Comparison of ENCODE assay signal across 1 cellular context in genomic region chr3:130111865-130112650, GRCh38.
A peak's percentile ranks its signal among the peaks of the same experiment; 100 is the strongest.
TF ChIP-seq lines count a peak whose summit lies in the region.
"Not testable (repeated sequence)": the region's sequence is repeated elsewhere in the genome, so short reads cannot be mapped to it uniquely, and the experiment has no call there.

No MANE protein-coding gene starts in this region.

TF ChIP-seq in K562, 482 proteins besides CTCF, POLR2A, EP300 and RAD21 (continued from another document):
- 0 out of 4 replicates have a peak, but pooled peaks of 1 of the 2 experiments have one; percentile 47 for TF ChIP-seq ZMIZ1 (IDR thresholded peaks at IDR 0.05; ENCODE audit: low read depth in 2 of 2, low read length in 2 of 2)
- peak; percentile 86 to 87 for TF ChIP-seq MNT (conservative IDR thresholded peaks at IDR 0.05)
- peak; percentile 82 for TF ChIP-seq USF1 (CRISPR knock-in tag; IDR thresholded peaks at IDR 0.05)
- TF ChIP-seq ATF7 (IDR thresholded peaks at IDR 0.05), result peak; percentile 45; the same call in 1 of the 2 replicates
- peak; percentile 36; the same call in 1 of the 2 replicates for TF ChIP-seq CTBP1 (IDR thresholded peaks at IDR 0.05; ENCODE audit: borderline replicate concordance)
- TF ChIP-seq ATF1 (CRISPR knock-in tag; IDR thresholded peaks at IDR 0.05), result not testable (repeated sequence)
- 0 out of 2 replicates have a peak, but pooled peaks have one; percentile 22 for TF ChIP-seq ATF1 (tag; IDR thresholded peaks at IDR 0.05)
- TF ChIP-seq MLLT1 (IDR thresholded peaks at IDR 0.05), result peak in 1 of 2 experiments; percentile 89; a peak in 2 of 4 replicates
- TF ChIP-seq VEZF1 (CRISPR knock-in tag; IDR thresholded peaks at IDR 0.05), result peak; percentile 61
- peak; percentile 43; the same call in 1 of the 2 replicates for TF ChIP-seq CXXC5 (CRISPR knock-in tag; IDR thresholded peaks at IDR 0.05)
- TF ChIP-seq POLR2G (IDR thresholded peaks at IDR 0.05; ENCODE audit: low read depth, low read length), result peak; percentile 71
- TF ChIP-seq RBFOX2 (IDR thresholded peaks at IDR 0.05; ENCODE audit: low read depth, low read length), result peak; percentile 67
